In the genomic region with DNA sequence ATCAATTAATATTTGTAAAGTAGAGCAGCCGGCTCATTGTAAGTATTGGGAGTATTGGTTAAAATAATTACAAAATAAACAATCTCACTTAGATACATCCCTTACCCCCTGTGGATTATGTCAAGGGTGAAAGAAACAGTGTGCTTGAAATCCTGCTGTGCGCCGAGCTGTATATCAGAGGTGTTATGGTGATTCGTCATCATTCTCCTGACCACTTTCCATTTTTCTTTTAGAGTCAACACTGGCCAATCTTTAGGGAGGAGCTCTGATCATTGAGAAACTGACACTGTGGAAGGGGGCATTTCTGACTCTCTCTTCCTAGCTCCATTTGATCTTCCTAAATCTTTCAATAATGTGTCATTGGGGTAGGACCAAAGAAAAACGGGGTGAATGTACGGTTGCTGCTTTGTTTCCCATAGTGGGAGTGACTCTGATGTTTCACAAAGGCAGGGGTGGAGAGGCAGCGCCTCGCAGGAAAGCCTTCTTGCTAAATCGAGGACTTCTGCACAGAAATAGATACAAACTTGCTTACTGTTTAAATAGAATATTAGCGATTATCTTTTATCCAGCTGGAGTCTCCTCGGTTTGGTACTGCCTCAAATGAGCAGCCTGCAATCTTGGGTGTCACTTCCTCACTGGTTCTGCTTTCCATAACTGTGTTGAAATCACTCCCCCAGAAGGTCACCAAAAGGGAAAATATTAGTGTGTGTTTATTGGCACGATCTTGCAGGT, we compare ENCODE assay signal across 11 cellular contexts.
DNase-seq lines count a peak whose midpoint lies in the region; ATAC-seq and TF ChIP-seq lines count a peak whose summit lies in the region.
"Had no signal": no experiment of that assay in that cellular context is flagged by ENCODE, and none has a peak within 500 bp of the region (broad histone marks: within the 10 kb centered on the region; RNA-seq: fewer than 3 reads in every experiment).

No MANE protein-coding gene starts in this region.

- DNase-seq in heart left ventricle: no peak
- DNase-seq in left ventricle myocardium inferior: no peak
- DNase-seq in NCI-H146 (lab: John Stamatoyannopoulos, UW): peak; percentile 43
- DNase-seq in activated naive CD8-positive, alpha-beta T cell treated with anti-CD3 and anti-CD28 coated beads for 36 hours: peak; percentile 30
- DNase-seq in testis: peak; percentile 71
- no peak for DNase-seq in GF-D8 (lab: John Stamatoyannopoulos, UW)
- no peak for DNase-seq in posterior cingulate gyrus
- DNase-seq: mesenchymal stem cell, NCI-H1694 treated with DMSO at 0.1 percent for 48 hours, sigmoid colon had no signal

- H3K4me1 Mint-ChIP-seq in activated naive CD8-positive, alpha-beta T cell treated with anti-CD3 and anti-CD28 coated beads for 36 hours: peaks cover 82% of the 10 kb centered on the region

- H3K36me3 Mint-ChIP-seq in activated naive CD8-positive, alpha-beta T cell treated with anti-CD3 and anti-CD28 coated beads for 36 hours: peaks cover 39% of the 10 kb centered on the region

- H3K4me3 ChIP-seq in heart left ventricle: peak overlapping the region in 1 of 12 donors; percentile 36
- no peak overlapping the region for H3K4me3 ChIP-seq in left ventricle myocardium inferior
- H3K4me3 ChIP-seq in testis: no peak overlapping the region
- H3K4me3 ChIP-seq: sigmoid colon had no signal

- TF ChIP-seq CTCF in heart left ventricle (IDR thresholded peaks at IDR 0.05): no peak
- TF ChIP-seq CTCF in left ventricle myocardium inferior (IDR thresholded peaks at IDR 0.05; ENCODE audit: borderline replicate concordance): no peak
- no peak for TF ChIP-seq CTCF in testis (IDR thresholded peaks at IDR 0.05)

- WGBS in heart left ventricle, 4 donors: 46 to 52% (median 51%) methylated on average over 12 of the region's 12 CpGs
- 34 to 36% methylated on average over 12 of the region's 12 CpGs for WGBS in testis, 2 donors

- H3K27ac ChIP-seq in heart left ventricle: peak overlapping the region in 1 of 12 donors; percentile 27
- H3K27ac ChIP-seq in left ventricle myocardium inferior (replicated peaks): no peak overlapping the region
- peak overlapping the region in 1 of 2 donors; percentile 68 for H3K27ac ChIP-seq in testis
- H3K27ac ChIP-seq: sigmoid colon had no signal

- H3K36me3 ChIP-seq in heart left ventricle: no peaks in the 10 kb centered on the region
- no peaks in the 10 kb centered on the region for H3K36me3 ChIP-seq in left ventricle myocardium inferior
- H3K36me3 ChIP-seq in testis (ENCODE audit: low read depth, missing control alignments): no peaks in the 10 kb centered on the region
- H3K36me3 ChIP-seq: sigmoid colon had no signal

- H3K27ac Mint-ChIP-seq in activated naive CD8-positive, alpha-beta T cell treated with anti-CD3 and anti-CD28 coated beads for 36 hours: peak overlapping the region; percentile 95

- peaks cover 0 to 8% (median 0%) of the 10 kb centered on the region in 9 donors for H3K27me3 ChIP-seq in heart left ventricle
- peaks cover 45% of the 10 kb centered on the region for H3K27me3 ChIP-seq in left ventricle myocardium inferior (ENCODE audit: low read depth)
- no peaks in the 10 kb centered on the region for H3K27me3 ChIP-seq in testis
- H3K27me3 ChIP-seq: sigmoid colon had no signal

- TF ChIP-seq POLR2A in heart left ventricle (IDR thresholded peaks at IDR 0.05) (no peak), testis (IDR thresholded peaks at IDR 0.05) (no peak)

- H3K4me3 Mint-ChIP-seq in activated naive CD8-positive, alpha-beta T cell treated with anti-CD3 and anti-CD28 coated beads for 36 hours: peak overlapping the region; percentile 72

- H3K4me1 ChIP-seq in heart left ventricle (peaks cover 0 to 28% (median 0%) of the 10 kb centered on the region in 12 donors), left ventricle myocardium inferior (no peaks in the 10 kb centered on the region), testis (peaks cover 20% of the 10 kb centered on the region)

- intact Hi-C loops in heart left ventricle (cut with DNase I) (no loop called here), left ventricle myocardium inferior (cut with micrococcal nuclease) (no loop called here), testis (cut with DNase I; ENCODE audit: low total_unique reads) (no loop called here), posterior cingulate gyrus (cut with DNase I) (no loop called here)

- no peaks in the 10 kb centered on the region for H3K9me3 Mint-ChIP-seq in activated naive CD8-positive, alpha-beta T cell treated with anti-CD3 and anti-CD28 coated beads for 36 hours

- H3K9me3 ChIP-seq in heart left ventricle: no peaks in the 10 kb centered on the region
- H3K9me3 ChIP-seq in left ventricle myocardium inferior (replicated peaks): no peaks in the 10 kb centered on the region
- H3K9me3 ChIP-seq in testis: no peaks in the 10 kb centered on the region
- H3K9me3 ChIP-seq: sigmoid colon had no signal

- ATAC-seq in heart left ventricle: peak in 3 of 4 donors; percentile 47 to 74 (median 52)
- ATAC-seq in HG02610 (IDR thresholded peaks at IDR 0.05; ENCODE audit: unreplicated experiment): no peak

- no peaks in the 10 kb centered on the region for H3K27me3 Mint-ChIP-seq in activated naive CD8-positive, alpha-beta T cell treated with anti-CD3 and anti-CD28 coated beads for 36 hours

Comparison
In these comparisons a context has a peak if more than half of its experiments do, and no peak if none do; other contexts are left out.
1. DNase-seq: peak in NCI-H146 (single experiment), activated naive CD8-positive, alpha-beta T cell treated with anti-CD3 and anti-CD28 coated beads for 36 hours (single experiment) and testis (single experiment); none in heart left ventricle (0 of 5), left ventricle myocardium inferior (single experiment), GF-D8 (single experiment) and posterior cingulate gyrus (0 of 10).